In the genomic region with DNA sequence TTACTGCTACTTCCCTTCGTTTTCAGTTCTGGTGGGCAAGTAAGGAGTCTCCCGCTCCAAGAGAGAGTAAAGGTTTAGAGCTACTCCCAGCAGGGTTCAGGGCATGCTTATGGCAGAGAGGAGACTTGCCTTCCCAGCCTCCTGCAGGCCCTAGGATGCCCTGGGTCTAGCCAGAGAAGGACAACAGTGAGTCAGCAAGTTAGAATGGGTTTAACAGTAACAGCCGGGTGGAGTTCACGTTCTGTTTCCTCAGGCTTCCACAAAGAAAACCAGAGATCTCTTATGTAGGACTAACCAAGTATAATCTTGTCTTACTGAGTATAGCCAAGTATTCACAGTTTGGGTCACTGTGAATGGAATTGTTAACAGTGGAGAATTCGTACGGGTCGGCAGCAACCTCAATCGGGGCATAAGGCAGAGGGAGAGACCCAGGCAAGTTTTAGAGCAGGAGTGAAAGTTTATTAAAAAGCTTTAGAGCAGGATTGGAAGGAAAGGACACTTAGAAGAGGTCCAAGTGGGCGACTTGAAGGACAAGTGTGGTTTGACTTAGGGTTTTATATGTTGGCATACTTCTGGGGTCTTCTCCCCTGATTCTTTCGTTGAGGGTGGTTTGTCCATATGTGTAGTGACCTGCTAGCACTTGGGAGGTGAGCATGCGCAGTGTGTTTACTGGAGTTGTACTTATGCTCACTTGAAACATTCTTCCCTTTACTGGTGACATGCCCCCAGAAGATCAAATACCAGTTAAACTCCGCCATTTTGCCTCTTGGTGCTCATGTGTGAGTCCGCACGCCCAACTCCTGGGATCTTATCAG, we compare ENCODE assay signal across 1 cellular context.
TF ChIP-seq lines count a peak whose summit lies in the region.

No MANE protein-coding gene starts in this region.

TF ChIP-seq in A549, 52 proteins besides CTCF, POLR2A, EP300 and RAD21:
- TF ChIP-seq, protein P1, sequence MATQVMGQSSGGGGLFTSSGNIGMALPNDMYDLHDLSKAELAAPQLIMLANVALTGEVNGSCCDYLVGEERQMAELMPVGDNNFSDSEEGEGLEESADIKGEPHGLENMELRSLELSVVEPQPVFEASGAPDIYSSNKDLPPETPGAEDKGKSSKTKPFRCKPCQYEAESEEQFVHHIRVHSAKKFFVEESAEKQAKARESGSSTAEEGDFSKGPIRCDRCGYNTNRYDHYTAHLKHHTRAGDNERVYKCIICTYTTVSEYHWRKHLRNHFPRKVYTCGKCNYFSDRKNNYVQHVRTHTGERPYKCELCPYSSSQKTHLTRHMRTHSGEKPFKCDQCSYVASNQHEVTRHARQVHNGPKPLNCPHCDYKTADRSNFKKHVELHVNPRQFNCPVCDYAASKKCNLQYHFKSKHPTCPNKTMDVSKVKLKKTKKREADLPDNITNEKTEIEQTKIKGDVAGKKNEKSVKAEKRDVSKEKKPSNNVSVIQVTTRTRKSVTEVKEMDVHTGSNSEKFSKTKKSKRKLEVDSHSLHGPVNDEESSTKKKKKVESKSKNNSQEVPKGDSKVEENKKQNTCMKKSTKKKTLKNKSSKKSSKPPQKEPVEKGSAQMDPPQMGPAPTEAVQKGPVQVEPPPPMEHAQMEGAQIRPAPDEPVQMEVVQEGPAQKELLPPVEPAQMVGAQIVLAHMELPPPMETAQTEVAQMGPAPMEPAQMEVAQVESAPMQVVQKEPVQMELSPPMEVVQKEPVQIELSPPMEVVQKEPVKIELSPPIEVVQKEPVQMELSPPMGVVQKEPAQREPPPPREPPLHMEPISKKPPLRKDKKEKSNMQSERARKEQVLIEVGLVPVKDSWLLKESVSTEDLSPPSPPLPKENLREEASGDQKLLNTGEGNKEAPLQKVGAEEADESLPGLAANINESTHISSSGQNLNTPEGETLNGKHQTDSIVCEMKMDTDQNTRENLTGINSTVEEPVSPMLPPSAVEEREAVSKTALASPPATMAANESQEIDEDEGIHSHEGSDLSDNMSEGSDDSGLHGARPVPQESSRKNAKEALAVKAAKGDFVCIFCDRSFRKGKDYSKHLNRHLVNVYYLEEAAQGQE (IDR thresholded peaks at IDR 0.05) = no peak
- TF ChIP-seq ELK1 (IDR thresholded peaks at IDR 0.05; ENCODE audit: low read depth, low read length) (no peak), HOXA7 (CRISPR knock-in tag; IDR thresholded peaks at IDR 0.05) (no peak), ZNF302 (CRISPR knock-in tag; IDR thresholded peaks at IDR 0.05) (no peak), CBX2 (IDR thresholded peaks at IDR 0.05; ENCODE audit: borderline replicate concordance, low read depth) (no peak), ZFP36 (IDR thresholded peaks at IDR 0.05; ENCODE audit: borderline replicate concordance, partially characterized antibody) (no peak), HMGXB4 (CRISPR knock-in tag; IDR thresholded peaks at IDR 0.05; ENCODE audit: borderline replicate concordance) (no peak), RARB (CRISPR knock-in tag; IDR thresholded peaks at IDR 0.05) (no peak), FOXS1 (CRISPR knock-in tag; IDR thresholded peaks at IDR 0.05) (no peak), HOXB13 (CRISPR knock-in tag; IDR thresholded peaks at IDR 0.05; ENCODE audit: low read depth) (no peak), TFCP2L1 (CRISPR knock-in tag; IDR thresholded peaks at IDR 0.05) (no peak), MAFK (IDR thresholded peaks at IDR 0.05; ENCODE audit: partially characterized antibody) (peak; percentile 65), RCOR1 (IDR thresholded peaks at IDR 0.05; ENCODE audit: low read depth, low read length) (no peak), NPAS2 (CRISPR knock-in tag; IDR thresholded peaks at IDR 0.05; ENCODE audit: borderline replicate concordance) (no peak), NFE2L2 (conservative IDR thresholded peaks at IDR 0.05; ENCODE audit: low read length) (peak; percentile 32; the same call in 1 of the 2 replicates)
- TF ChIP-seq, protein P2, sequence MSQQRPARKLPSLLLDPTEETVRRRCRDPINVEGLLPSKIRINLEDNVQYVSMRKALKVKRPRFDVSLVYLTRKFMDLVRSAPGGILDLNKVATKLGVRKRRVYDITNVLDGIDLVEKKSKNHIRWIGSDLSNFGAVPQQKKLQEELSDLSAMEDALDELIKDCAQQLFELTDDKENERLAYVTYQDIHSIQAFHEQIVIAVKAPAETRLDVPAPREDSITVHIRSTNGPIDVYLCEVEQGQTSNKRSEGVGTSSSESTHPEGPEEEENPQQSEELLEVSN (IDR thresholded peaks at IDR 0.05; ENCODE audit: borderline replicate concordance, low read depth) = no peak
